Comparison of ENCODE assay signal across 15 cellular contexts in the genomic region with DNA sequence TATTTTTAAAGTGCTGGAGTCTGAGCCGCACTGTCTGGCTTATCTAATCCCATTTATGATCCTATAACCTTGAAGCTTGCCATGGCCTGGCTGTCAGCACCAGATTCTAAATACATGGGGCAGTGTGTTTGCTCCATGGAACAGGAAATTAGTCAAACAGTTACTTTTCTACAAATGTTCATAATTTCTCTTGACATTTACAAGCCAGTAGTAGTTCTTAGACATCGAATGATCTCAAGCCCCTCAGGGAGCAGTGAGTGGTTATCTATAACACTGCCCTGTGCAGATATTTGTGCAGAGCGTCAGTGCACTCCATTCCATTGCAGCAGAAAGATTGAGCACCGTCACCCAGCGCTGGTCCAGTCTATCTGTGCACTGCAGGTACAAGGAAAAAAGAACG.
DNase-seq lines count a peak whose midpoint lies in the region; ATAC-seq and TF ChIP-seq lines count a peak whose summit lies in the region.
"Had no signal": no experiment of that assay in that cellular context is flagged by ENCODE, and none has a peak within 500 bp of the region (broad histone marks: within the 10 kb centered on the region; RNA-seq: fewer than 3 reads in every experiment).

No MANE protein-coding gene starts in this region.

- no peak overlapping the region for H3K18ac ChIP-seq in H9 (ENCODE audit: insufficient read length, low read depth, low read length)

- no peaks in the 10 kb centered on the region for H3K36me3 Mint-ChIP-seq in nephron progenitor cell (ENCODE audit: low read depth)
- H3K36me3 Mint-ChIP-seq in H9 (ENCODE audit: insufficient read depth in 1 of 3, low read depth in 3 of 3): no peaks in the 10 kb centered on the region
- H3K36me3 Mint-ChIP-seq in naive thymus-derived CD4-positive, alpha-beta T cell: no peaks in the 10 kb centered on the region
- H3K36me3 Mint-ChIP-seq: stimulated activated naive B cell treated with anti-CD40 and anti-IgM and Interleukin-4, amounts not matched to agents 10 μg/mL and 1 μg/mL and 100 μg/mL, for 72 hours had no signal

- H3K79me1 ChIP-seq in H9 (ENCODE audit: insufficient read depth, low read depth, low read length, poor library complexity, severe bottlenecking): no peaks in the 10 kb centered on the region

- H3K4me3 Mint-ChIP-seq in nephron progenitor cell: no peak overlapping the region
- no peak overlapping the region for H3K4me3 Mint-ChIP-seq in H9
- no peak overlapping the region for H3K4me3 Mint-ChIP-seq in stimulated activated naive CD8-positive, alpha-beta T cell treated with anti-CD3 and anti-CD28 coated beads, Interleukin-15, amount 100 ng/mL, for 72 hours
- no peak overlapping the region for H3K4me3 Mint-ChIP-seq in naive thymus-derived CD4-positive, alpha-beta T cell
- H3K4me3 Mint-ChIP-seq: HFFc6; stimulated activated naive B cell treated with anti-CD40 and anti-IgM and Interleukin-4, amounts not matched to agents 10 μg/mL and 1 μg/mL and 100 μg/mL, for 72 hours had no signal

- H3K14ac ChIP-seq in H9 (ENCODE audit: insufficient read depth, low read length): no peak overlapping the region

- H2AK5ac ChIP-seq in H9 (ENCODE audit: insufficient read length, low read length): no peak overlapping the region

- no peak overlapping the region for H2AFZ ChIP-seq in H9 (ENCODE audit: low read length)

- H3K4me2 ChIP-seq in H9 (ENCODE audit: insufficient read depth, insufficient read length, low read length): no peak overlapping the region

- H3K23me2 ChIP-seq in H9 (ENCODE audit: insufficient read length, low read depth, low read length, poor library complexity, severe bottlenecking): no peaks in the 10 kb centered on the region

- no peak overlapping the region for H3T11ph ChIP-seq in H9 (ENCODE audit: low read length)

- no peak overlapping the region for H4K8ac ChIP-seq in H9 (replicated peaks; ENCODE audit: insufficient read length, low read depth, low read length)

- no peak overlapping the region for H2BK12ac ChIP-seq in H9 (ENCODE audit: insufficient read length, low read depth, low read length)

- no peak overlapping the region for H2BK120ac ChIP-seq in H9 (ENCODE audit: low read depth, low read length, poor library complexity, severe bottlenecking)

- H3K23ac ChIP-seq in H9 (ENCODE audit: insufficient read length, low read depth, low read length): no peak overlapping the region

- no peaks in the 10 kb centered on the region for H3K79me2 ChIP-seq in H9 (ENCODE audit: insufficient read depth, low read length)

- no peak overlapping the region for H3K9ac ChIP-seq in H9 (ENCODE audit: extremely low read depth, insufficient read length, low read length)

- CTCF ChIA-PET in naive thymus-derived CD4-positive, alpha-beta T cell (lab: Charles Lee): no interaction called here

- no CpG with 5 or more reads among the region's 6 CpGs for WGBS in H9 (ENCODE audit: extremely low coverage, insufficient read length, low lambda C conversion rate)

- H2BK20ac ChIP-seq in H9 (ENCODE audit: low read depth, low read length, poor library complexity, severe bottlenecking): no peak overlapping the region

- H3K27ac Mint-ChIP-seq in nephron progenitor cell: peak overlapping the region; percentile 20
- H3K27ac Mint-ChIP-seq in H9: peak overlapping the region in 1 of 3 experiments; percentile 9; a peak in 1 of 7 replicates
- no peak overlapping the region for H3K27ac Mint-ChIP-seq in stimulated activated naive CD8-positive, alpha-beta T cell treated with anti-CD3 and anti-CD28 coated beads, Interleukin-15, amount 100 ng/mL, for 72 hours
- H3K27ac Mint-ChIP-seq in naive thymus-derived CD4-positive, alpha-beta T cell: no peak overlapping the region
- H3K27ac Mint-ChIP-seq: HFFc6; stimulated activated naive B cell treated with anti-CD40 and anti-IgM and Interleukin-4, amounts not matched to agents 10 μg/mL and 1 μg/mL and 100 μg/mL, for 72 hours had no signal

- H3K4me1 Mint-ChIP-seq in nephron progenitor cell (peaks cover 48% of the 10 kb centered on the region), H9 (peaks cover 24 to 25% of the 10 kb centered on the region in 2 experiments)
- H3K4me1 Mint-ChIP-seq in stimulated activated naive CD8-positive, alpha-beta T cell treated with anti-CD3 and anti-CD28 coated beads, Interleukin-15, amount 100 ng/mL, for 72 hours: peaks cover 6% of the 10 kb centered on the region
- peaks cover 0 to 13% (median 0%) of the 10 kb centered on the region in 7 donors for H3K4me1 Mint-ChIP-seq in naive thymus-derived CD4-positive, alpha-beta T cell
- H3K4me1 Mint-ChIP-seq: stimulated activated naive B cell treated with anti-CD40 and anti-IgM and Interleukin-4, amounts not matched to agents 10 μg/mL and 1 μg/mL and 100 μg/mL, for 72 hours had no signal

- no peaks in the 10 kb centered on the region for H4K20me1 ChIP-seq in H9 (ENCODE audit: control insufficient read depth, insufficient read depth, insufficient read length)

- DNase-seq in EH (ENCODE audit: low read depth) (peak; percentile 20), OCI-M2 (lab: John Stamatoyannopoulos, UW; ENCODE audit: unreplicated experiment) (peak; percentile 9), fibroblast of villous mesenchyme (ENCODE audit: low read depth) (peak; percentile 91), nephron progenitor cell (no peak), SHP77 treated with DMSO at 0.1 percent for 48 hours (lab: John Stamatoyannopoulos, UW) (no peak), H9 (no peak)
- no peak for DNase-seq in stimulated activated naive CD8-positive, alpha-beta T cell treated with anti-CD3 and anti-CD28 coated beads, Interleukin-15, amount 100 ng/mL, for 72 hours
- DNase-seq in naive thymus-derived CD4-positive, alpha-beta T cell: no peak
- DNase-seq: central memory CD4-positive, alpha-beta T cell; effector CD8-positive, alpha-beta T cell; HFFc6; NCI-H1417 treated with DMSO at 0.1 percent for 48 hours; stimulated activated naive B cell treated with anti-CD40 and anti-IgM and Interleukin-4, amounts not matched to agents 10 μg/mL and 1 μg/mL and 100 μg/mL, for 72 hours; upper lobe of right lung had no signal

- intact Hi-C loops in naive thymus-derived CD4-positive, alpha-beta T cell (cut with micrococcal nuclease): no loop called here

- no peaks in the 10 kb centered on the region for H3K9me3 ChIP-seq in H9 (ENCODE audit: control insufficient read depth, low read depth, low read length)
- no peaks in the 10 kb centered on the region for H3K9me3 ChIP-seq in naive thymus-derived CD4-positive, alpha-beta T cell (ENCODE audit: control insufficient read depth in 2 of 3, low read length in 3 of 3)
- H3K9me3 ChIP-seq: upper lobe of right lung had no signal

- no peak overlapping the region for H3K4ac ChIP-seq in H9 (ENCODE audit: low read depth, low read length)

- H3K56ac ChIP-seq in H9 (ENCODE audit: insufficient read length, low read depth, low read length): no peak overlapping the region

- peaks cover 2% of the 10 kb centered on the region; the same call in 1 of the 2 replicates for H3K4me1 ChIP-seq in H9 (ENCODE audit: insufficient read depth, low read length)
- no peaks in the 10 kb centered on the region for H3K4me1 ChIP-seq in naive thymus-derived CD4-positive, alpha-beta T cell (ENCODE audit: control insufficient read depth in 2 of 2, insufficient read depth in 2 of 2, low read length in 2 of 2)
- H3K4me1 ChIP-seq: upper lobe of right lung had no signal

- POLR2A ChIA-PET in naive thymus-derived CD4-positive, alpha-beta T cell (lab: Charles Lee): no interaction called here

- H2BK5ac ChIP-seq in H9 (ENCODE audit: insufficient read length, low read length): no peak overlapping the region

- H3K27ac ChIP-seq in H9 (ENCODE audit: insufficient read length, low read depth, low read length): no peak overlapping the region
- H3K27ac ChIP-seq in naive thymus-derived CD4-positive, alpha-beta T cell (ENCODE audit: low read depth, low read length): no peak overlapping the region
- H3K27ac ChIP-seq: upper lobe of right lung had no signal

- TF ChIP-seq CTCF in fibroblast of villous mesenchyme (IDR thresholded peaks at IDR 0.05; ENCODE audit: insufficient read depth, low read depth, low read length) (no peak), nephron progenitor cell (IDR thresholded peaks at IDR 0.05) (no peak), H9 (conservative IDR thresholded peaks at IDR 0.05) (no peak)

- peaks cover 9% of the 10 kb centered on the region for H3K9me3 Mint-ChIP-seq in nephron progenitor cell
- H3K9me3 Mint-ChIP-seq in H9: no peaks in the 10 kb centered on the region
- H3K9me3 Mint-ChIP-seq in stimulated activated naive CD8-positive, alpha-beta T cell treated with anti-CD3 and anti-CD28 coated beads, Interleukin-15, amount 100 ng/mL, for 72 hours: no peaks in the 10 kb centered on the region
- H3K9me3 Mint-ChIP-seq in naive thymus-derived CD4-positive, alpha-beta T cell: peaks cover 0 to 12% (median 0%) of the 10 kb centered on the region in 11 donors
- H3K9me3 Mint-ChIP-seq: HFFc6; stimulated activated naive B cell treated with anti-CD40 and anti-IgM and Interleukin-4, amounts not matched to agents 10 μg/mL and 1 μg/mL and 100 μg/mL, for 72 hours had no signal

- no peaks in the 10 kb centered on the region for H3K27me3 ChIP-seq in H9 (ENCODE audit: insufficient read depth, low read length)
- no peaks in the 10 kb centered on the region for H3K27me3 ChIP-seq in naive thymus-derived CD4-positive, alpha-beta T cell (ENCODE audit: control insufficient read depth in 2 of 2, insufficient read depth in 2 of 2, low read length in 2 of 2)
- H3K27me3 ChIP-seq: upper lobe of right lung had no signal

- H2BK15ac ChIP-seq in H9 (ENCODE audit: low read depth, low read length): no peak overlapping the region

- no peaks in the 10 kb centered on the region for H3K36me3 ChIP-seq in naive thymus-derived CD4-positive, alpha-beta T cell (ENCODE audit: control insufficient read depth in 2 of 3, insufficient read depth in 3 of 3, low read length in 3 of 3)
- H3K36me3 ChIP-seq: upper lobe of right lung had no signal

- H3K27me3 Mint-ChIP-seq in nephron progenitor cell (ENCODE audit: low read depth, poor library complexity): no peaks in the 10 kb centered on the region
- H3K27me3 Mint-ChIP-seq in H9 (ENCODE audit: low read depth): peaks cover 8% of the 10 kb centered on the region; the same call in 1 of the 2 replicates
- peaks cover 10% of the 10 kb centered on the region for H3K27me3 Mint-ChIP-seq in stimulated activated naive CD8-positive, alpha-beta T cell treated with anti-CD3 and anti-CD28 coated beads, Interleukin-15, amount 100 ng/mL, for 72 hours
- H3K27me3 Mint-ChIP-seq in naive thymus-derived CD4-positive, alpha-beta T cell: peaks cover 3 to 20% (median 5%) of the 10 kb centered on the region in 5 donors
- H3K27me3 Mint-ChIP-seq: stimulated activated naive B cell treated with anti-CD40 and anti-IgM and Interleukin-4, amounts not matched to agents 10 μg/mL and 1 μg/mL and 100 μg/mL, for 72 hours had no signal

- H4K91ac ChIP-seq in H9 (ENCODE audit: insufficient read length, low read depth, low read length): no peak overlapping the region

- H3K4me3 ChIP-seq in fibroblast of villous mesenchyme (ENCODE audit: low read depth, low read length): no peak overlapping the region
- H3K4me3 ChIP-seq in naive thymus-derived CD4-positive, alpha-beta T cell (ENCODE audit: low read length): no peak overlapping the region
- H3K4me3 ChIP-seq: upper lobe of right lung had no signal

- H4K5ac ChIP-seq in H9 (ENCODE audit: insufficient read length, low read depth, low read length): no peak overlapping the region

- no peak for ATAC-seq in stimulated activated naive CD8-positive, alpha-beta T cell treated with anti-CD3 and anti-CD28 coated beads, Interleukin-15, amount 100 ng/mL, for 72 hours
- ATAC-seq in naive thymus-derived CD4-positive, alpha-beta T cell: no peak
- ATAC-seq: left lobe of liver; stimulated activated naive B cell treated with anti-CD40 and anti-IgM and Interleukin-4, amounts not matched to agents 10 μg/mL and 1 μg/mL and 100 μg/mL, for 72 hours; upper lobe of right lung had no signal

Comparison
In these comparisons a context has a peak if more than half of its experiments do, and no peak if none do; other contexts are left out.
1. DNase-seq: peak in EH (single experiment), OCI-M2 (single experiment) and fibroblast of villous mesenchyme (single experiment); none in nephron progenitor cell (single experiment), SHP77 treated with DMSO at 0.1 percent for 48 hours (single experiment), H9 (single experiment), stimulated activated naive CD8-positive, alpha-beta T cell treated with anti-CD3 and anti-CD28 coated beads, Interleukin-15, amount 100 ng/mL, for 72 hours (0 of 2) and naive thymus-derived CD4-positive, alpha-beta T cell (0 of 9).